ENCODE assay signal across 8 cellular contexts in the genomic region with DNA sequence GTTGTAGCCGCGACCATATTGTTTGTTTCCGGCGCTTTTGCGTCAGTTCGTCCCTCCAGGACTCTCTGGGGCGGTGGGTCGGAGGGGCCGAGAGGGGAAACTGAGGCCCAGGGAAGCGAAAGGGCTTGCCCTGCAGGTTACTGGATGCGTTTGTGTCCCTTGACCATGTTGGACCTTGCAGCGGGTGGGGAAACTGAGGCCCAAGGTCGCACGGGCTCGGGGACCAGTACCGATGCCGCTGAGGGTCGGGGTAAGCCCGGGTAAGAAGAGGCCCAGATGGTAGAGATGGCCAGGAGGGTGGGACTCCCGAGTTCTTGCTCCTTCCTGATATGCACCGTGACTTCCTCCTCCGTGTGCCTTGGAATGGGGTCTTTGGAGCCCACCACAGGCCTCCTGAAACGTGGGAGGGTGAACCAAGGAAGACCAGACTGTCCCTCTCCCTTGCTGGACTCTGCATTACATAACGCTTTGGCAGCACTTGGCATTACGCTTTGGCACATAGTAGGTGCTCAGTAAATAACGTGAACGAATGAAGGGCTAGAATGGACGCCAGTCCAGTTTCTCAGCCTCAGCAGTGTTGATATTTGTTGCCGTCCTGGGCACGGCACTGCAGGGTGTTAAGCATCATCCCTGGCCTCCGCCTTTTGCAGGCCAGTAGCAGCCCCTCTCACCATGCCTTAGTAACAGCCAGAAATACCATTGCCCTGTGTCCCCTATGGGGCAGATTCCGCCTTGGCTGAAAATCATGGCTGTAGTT. TPM values are rescaled to one million over a fixed set of nuclear protein-coding genes. Genes with fewer than 3 reads are reported as not detected.
DNase-seq lines count a peak whose midpoint lies in the region; ATAC-seq, FAIRE-seq and TF ChIP-seq lines count a peak whose summit lies in the region.

No MANE protein-coding gene starts in this region.

- H3K9ac ChIP-seq in BLaER1 (peak overlapping the region; percentile 99), KMS-11 (peak overlapping the region; percentile 99)

- ATAC-seq in naive B cell (ENCODE audit: low read depth in 2 of 2) (no peak), GM18861 (IDR thresholded peaks at IDR 0.05; ENCODE audit: unreplicated experiment) (no peak), GM19452 (IDR thresholded peaks at IDR 0.05; ENCODE audit: unreplicated experiment) (no peak), GM21786 (IDR thresholded peaks at IDR 0.05; ENCODE audit: unreplicated experiment) (no peak)

- no peak for TF ChIP-seq CTCF in KMS-11 (conservative IDR thresholded peaks at IDR 0.05; ENCODE audit: low read depth, low read length)
- no peak for TF ChIP-seq CTCF in bronchial epithelial cell (IDR thresholded peaks at IDR 0.05; ENCODE audit: insufficient read depth, low read length, severe bottlenecking)

- H3K9me3 ChIP-seq in BLaER1 = no peaks in the 10 kb centered on the region

- no peak for DNase-seq in bronchial epithelial cell (ENCODE audit: low read depth)
- DNase-seq in naive B cell = no peak
- DNase-seq in NCI-H1694 treated with DMSO at 0.1 percent for 48 hours (lab: John Stamatoyannopoulos, UW) = no peak

- no peaks in the 10 kb centered on the region for H3K9me3 Mint-ChIP-seq in naive B cell

- H4K20me1 ChIP-seq in BLaER1 (peaks cover 70% of the 10 kb centered on the region), KMS-11 (ENCODE audit: insufficient read depth) (peaks cover 12% of the 10 kb centered on the region)

- no peaks in the 10 kb centered on the region for H3K27me3 ChIP-seq in BLaER1
- H3K27me3 ChIP-seq in KMS-11 (ENCODE audit: insufficient read depth, low read depth) = no peaks in the 10 kb centered on the region
- no peaks in the 10 kb centered on the region for H3K27me3 ChIP-seq in bronchial epithelial cell (ENCODE audit: control insufficient read depth, insufficient read depth, low read length)

- peaks cover 29 to 43% (median 36%) of the 10 kb centered on the region in 3 donors for H3K4me1 Mint-ChIP-seq in naive B cell

- peak overlapping the region; percentile 81 to 92 (median 86) for H3K4me3 Mint-ChIP-seq in naive B cell

- H3K36me3 ChIP-seq in BLaER1 = peaks cover 37% of the 10 kb centered on the region
- no peaks in the 10 kb centered on the region for H3K36me3 ChIP-seq in KMS-11 (ENCODE audit: insufficient read depth)
- peaks cover 3% of the 10 kb centered on the region for H3K36me3 ChIP-seq in bronchial epithelial cell (ENCODE audit: control insufficient read depth, insufficient read depth, low read length)

- H3K4me1 ChIP-seq in BLaER1 = peaks cover 62% of the 10 kb centered on the region
- peaks cover 33% of the 10 kb centered on the region for H3K4me1 ChIP-seq in KMS-11 (ENCODE audit: low read depth, poor library complexity, severe bottlenecking)

- H3K4me3 ChIP-seq in BLaER1 (peak overlapping the region; percentile 99), KMS-11 (IDR thresholded peaks at IDR 0.05; ENCODE audit: insufficient read depth, low read depth, low read length) (no peak overlapping the region), bronchial epithelial cell (ENCODE audit: low read depth, low read length) (peak overlapping the region; percentile 80)

- peak overlapping the region; percentile 93 for H3K4me2 ChIP-seq in BLaER1
- H3K4me2 ChIP-seq in KMS-11 = peak overlapping the region; percentile 96

- peak overlapping the region; percentile 35; the same call in 1 of the 2 replicates for H2AFZ ChIP-seq in KMS-11 (ENCODE audit: low read depth)

- H3K27ac ChIP-seq in BLaER1 (peak overlapping the region; percentile 99), KMS-11 (peak overlapping the region; percentile 73)

- no peaks in the 10 kb centered on the region for H3K36me3 Mint-ChIP-seq in naive B cell

- FAIRE-seq in bronchial epithelial cell (lab: Jason Lieb, UNC) = no peak

- H3K79me2 ChIP-seq in KMS-11 (ENCODE audit: insufficient read depth, low read depth) = peaks cover 73% of the 10 kb centered on the region

- H3K27ac Mint-ChIP-seq in naive B cell = peak overlapping the region; percentile 66 to 97 (median 92)

- H3K27me3 Mint-ChIP-seq in naive B cell = no peaks in the 10 kb centered on the region

RNA-seq across cellular contexts. Expression of gene CHAF1A, which starts 0.7 kb away (rescaled TPM):
- 3.7 and 7.9 TPM in 2 replicates for total RNA-seq in bronchial epithelial cell
- 1 to 10 TPM in 5 of 6 donors, under 1 TPM in 1; 0.14 to 4.8 (median 2.7) TPM for polyA plus RNA-seq in naive B cell (ENCODE audit: low read depth in 6 of 6)

RNA-seq across cellular contexts. Expression of gene SH3GL1, which starts 2.8 kb away (rescaled TPM):
- total RNA-seq in bronchial epithelial cell = 23.4 and 55.3 TPM in 2 replicates
- 10 to 100 TPM in 5 of 6 donors, 1 to 10 TPM in 1; 4.9 to 18.5 (median 12.7) TPM for polyA plus RNA-seq in naive B cell (ENCODE audit: low read depth in 6 of 6)

RNA-seq across cellular contexts. Expression of gene UBXN6, which starts 54.4 kb away (rescaled TPM):
- 116 and 119 TPM in 2 replicates for total RNA-seq in bronchial epithelial cell
- 1 to 10 TPM; 3.6 to 9.1 (median 5.6) TPM for polyA plus RNA-seq in naive B cell (ENCODE audit: low read depth in 6 of 6)

RNA-seq across cellular contexts. Expression of gene MPND, which starts 59.8 kb away (rescaled TPM):
- 3.7 and 6.4 TPM in 2 replicates for total RNA-seq in bronchial epithelial cell
- polyA plus RNA-seq in naive B cell (ENCODE audit: low read depth in 6 of 6) = 1 to 10 TPM; 4.6 to 6.3 (median 5.4) TPM
